ENCODE assay signal across 8 cellular contexts in the genomic region with DNA sequence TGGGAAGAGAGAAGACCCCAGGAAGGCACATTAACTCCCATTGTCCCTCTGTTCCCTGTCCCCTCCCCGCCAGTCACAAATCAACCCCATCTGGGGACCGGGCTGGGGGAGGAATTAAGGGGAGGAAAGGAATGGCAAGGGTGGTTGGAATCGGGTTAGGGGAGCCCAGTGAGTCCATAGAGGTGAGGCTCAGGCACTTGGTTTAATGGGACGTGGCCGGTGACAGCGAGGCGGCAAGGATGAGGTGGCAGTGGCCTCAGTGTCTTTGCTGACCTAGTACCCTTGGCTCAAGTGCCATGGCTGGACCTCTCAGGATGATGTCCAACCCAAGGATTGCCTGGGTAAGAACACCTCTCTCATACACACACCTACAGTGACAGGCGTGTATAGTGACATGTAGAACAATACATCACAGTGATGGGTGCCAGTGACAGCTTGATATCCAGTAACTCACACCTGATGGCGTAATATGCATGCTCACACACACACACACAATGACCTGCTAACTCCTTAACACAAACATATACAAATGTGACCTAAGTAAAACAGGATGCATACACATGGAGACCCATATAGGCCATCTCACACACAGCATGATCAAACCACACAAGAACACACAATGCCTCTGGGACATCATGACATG. TPM values are rescaled to one million over a fixed set of nuclear protein-coding genes. Genes with fewer than 3 reads are reported as not detected.
DNase-seq lines count a peak whose midpoint lies in the region; ATAC-seq, FAIRE-seq and TF ChIP-seq lines count a peak whose summit lies in the region.

No MANE protein-coding gene starts in this region.

- no peak for TF ChIP-seq POLR2A in endothelial cell of umbilical vein (IDR thresholded peaks at IDR 0.05; ENCODE audit: low read depth, low read length)

- H3K4me3 ChIP-seq in DOHH2 (ENCODE audit: low read length) (peak overlapping the region; percentile 85), PC-3 (ENCODE audit: low read length) (peak overlapping the region; percentile 62; the same call in 1 of the 2 replicates), endothelial cell of umbilical vein (replicated peaks in 1 of 3; ENCODE audit: insufficient read depth in 1 of 3, low read depth in 1 of 3, low read length in 3 of 3) (peak overlapping the region in 2 of 3 experiments; percentile 25 to 64), pancreas (peak overlapping the region in 3 of 4 donors; percentile 22 to 56 (median 45))

- no peak for FAIRE-seq in endothelial cell of umbilical vein (lab: Jason Lieb, UNC)
- no peak for FAIRE-seq in pancreas (lab: Jason Lieb, UNC)

- BruUV-seq in PC-3 (replicated peaks; lab: Mats Ljungman, UMichigan) (TSS peak; percentile 71), endothelial cell of umbilical vein (replicated peaks; lab: Mats Ljungman, UMichigan) (no TSS peak)

- DNase-seq in PC-3 (no peak), endothelial cell of umbilical vein (ENCODE audit: low read depth, low spot score) (no peak), pancreas (no peak), left lobe of liver (ENCODE audit: low spot score) (no peak), NCI-H187 treated with DMSO at 0.1 percent for 48 hours (lab: John Stamatoyannopoulos, UW) (no peak)
- no peak for DNase-seq in activated CD8-positive, alpha-beta memory T cell treated with anti-CD3 and anti-CD28 coated beads, Interleukin-2, amount 50 U/mL, for 4 hours
- DNase-seq in stimulated activated CD4-positive, alpha-beta T cell treated with anti-CD3 and anti-CD28 coated beads, Interleukin-12 subunit alpha, Interleukin-12 subunit beta, amount 100 ng/mL, for 4 hours: no peak

- H2AFZ ChIP-seq in PC-3 (ENCODE audit: low read length) (peak overlapping the region; percentile 87), endothelial cell of umbilical vein (ENCODE audit: low read depth, low read length) (peak overlapping the region; percentile 39)

- no peak for ATAC-seq in PC-3
- ATAC-seq in pancreas: no peak
- no peak for ATAC-seq in left lobe of liver

- no peaks in the 10 kb centered on the region for H3K9me3 ChIP-seq in DOHH2 (ENCODE audit: control insufficient read depth, insufficient read depth, low read length)
- H3K9me3 ChIP-seq in PC-3 (ENCODE audit: low read length): no peaks in the 10 kb centered on the region
- no peaks in the 10 kb centered on the region for H3K9me3 ChIP-seq in endothelial cell of umbilical vein (replicated peaks; ENCODE audit: control insufficient read depth, insufficient read depth, low read length)
- no peaks in the 10 kb centered on the region for H3K9me3 ChIP-seq in pancreas

- H3K4me2 ChIP-seq in DOHH2 (ENCODE audit: low read length): peak overlapping the region; percentile 79
- H3K4me2 ChIP-seq in PC-3 (ENCODE audit: low read length): peak overlapping the region; percentile 82
- peak overlapping the region; percentile 25 for H3K4me2 ChIP-seq in endothelial cell of umbilical vein (ENCODE audit: insufficient read depth, low read length)

- H3K9me2 ChIP-seq in DOHH2 (replicated peaks; ENCODE audit: control insufficient read depth, low read length) (no peaks in the 10 kb centered on the region), PC-3 (replicated peaks; ENCODE audit: low read length) (no peaks in the 10 kb centered on the region)

- H3K9ac ChIP-seq in PC-3 (ENCODE audit: low read length): peak overlapping the region; percentile 72
- peak overlapping the region; percentile 26 for H3K9ac ChIP-seq in endothelial cell of umbilical vein (replicated peaks; ENCODE audit: extremely low read depth, insufficient read depth, low read length)

- no peak for TF ChIP-seq CTCF in DOHH2 (IDR thresholded peaks at IDR 0.05; ENCODE audit: low read depth, low read length, poor library complexity, severe bottlenecking)
- no peak for TF ChIP-seq CTCF in PC-3 (conservative IDR thresholded peaks at IDR 0.05; ENCODE audit: low read depth, low read length)
- no peak for TF ChIP-seq CTCF in endothelial cell of umbilical vein (IDR thresholded peaks at IDR 0.05; ENCODE audit: extremely low read depth in 1 of 2, insufficient read depth in 1 of 2, low read depth in 1 of 2, low read length in 2 of 2)
- TF ChIP-seq CTCF in pancreas (IDR thresholded peaks at IDR 0.05): no peak

- H3K27ac ChIP-seq in DOHH2 (ENCODE audit: low read depth, low read length) (peak overlapping the region; percentile 63), PC-3 (ENCODE audit: low read length) (peak overlapping the region; percentile 80), endothelial cell of umbilical vein (ENCODE audit: insufficient read depth, low read depth, low read length) (no peak overlapping the region), pancreas (peak overlapping the region in 3 of 4 donors; percentile 42 to 60 (median 54))

- intact Hi-C loops in PC-3 (cut with micrococcal nuclease) (no loop called here), endothelial cell of umbilical vein (cut with micrococcal nuclease) (loop anchor here (1.0 kb wide), 1 partner anchor 8 kb away; no protein-coding TSS in a partner anchor), pancreas (cut with DNase I) (loop anchor here in 1 of 3 donors (10.0 kb wide), 1 partner anchor 184 kb away; no protein-coding TSS in a partner anchor)

- no peaks in the 10 kb centered on the region for H3K36me3 ChIP-seq in DOHH2 (ENCODE audit: control insufficient read depth, low read length)
- no peaks in the 10 kb centered on the region for H3K36me3 ChIP-seq in PC-3 (ENCODE audit: low read depth, low read length)
- no peaks in the 10 kb centered on the region for H3K36me3 ChIP-seq in endothelial cell of umbilical vein (ENCODE audit: control insufficient read depth in 2 of 2, extremely low read depth in 1 of 2, insufficient read depth in 2 of 2, low read length in 2 of 2)
- H3K36me3 ChIP-seq in pancreas: no peaks in the 10 kb centered on the region

- WGBS in pancreas, 2 donors: 64% methylated on average over 9 of the region's 9 CpGs

- POLR2A ChIA-PET in PC-3 (lab: Charles Lee; ENCODE audit: unreplicated experiment): no interaction called here
- POLR2A ChIA-PET in endothelial cell of umbilical vein (lab: Charles Lee): no interaction called here

- peaks cover 41% of the 10 kb centered on the region for H3K4me1 ChIP-seq in DOHH2 (ENCODE audit: control insufficient read depth, low read length)
- peaks cover 22% of the 10 kb centered on the region for H3K4me1 ChIP-seq in PC-3 (ENCODE audit: insufficient read depth, low read length)
- peaks cover 11% of the 10 kb centered on the region for H3K4me1 ChIP-seq in endothelial cell of umbilical vein (ENCODE audit: control insufficient read depth, extremely low read depth, insufficient read depth, low read length)
- peaks cover 0 to 8% (median 0%) of the 10 kb centered on the region in 3 donors for H3K4me1 ChIP-seq in pancreas

- dilution Hi-C loops in endothelial cell of umbilical vein (cut with MboI; ENCODE audit: extremely low pct_ligation_motif_present, low sequenced_read_pairs): no loop called here

- H4K20me1 ChIP-seq in DOHH2 (ENCODE audit: control insufficient read depth, insufficient read depth, low read depth, low read length) (0 out of 2 replicates have a peak, but pooled peaks cover 3% of the 10 kb centered on the region), PC-3 (ENCODE audit: low read length) (no peaks in the 10 kb centered on the region), endothelial cell of umbilical vein (replicated peaks; ENCODE audit: control insufficient read depth, extremely low read depth, insufficient read depth, low read length) (no peaks in the 10 kb centered on the region)

- H3K79me2 ChIP-seq in DOHH2 (ENCODE audit: control insufficient read depth, low read length) (no peaks in the 10 kb centered on the region), PC-3 (ENCODE audit: low read length) (no peaks in the 10 kb centered on the region), endothelial cell of umbilical vein (ENCODE audit: control insufficient read depth, insufficient read depth, low read length) (no peaks in the 10 kb centered on the region)

- CTCF ChIA-PET in PC-3 (lab: Charles Lee) (no interaction called here), endothelial cell of umbilical vein (lab: Charles Lee) (interaction anchor here (2.0 kb wide), 1 partner anchor 10 kb away, joined by 12 read pairs; no protein-coding TSS in a partner anchor)

- H3K27me3 ChIP-seq in DOHH2 (ENCODE audit: control insufficient read depth, low read length) (no peaks in the 10 kb centered on the region), PC-3 (ENCODE audit: low read length) (no peaks in the 10 kb centered on the region), endothelial cell of umbilical vein (ENCODE audit: control insufficient read depth in 2 of 2, insufficient read depth in 2 of 2, low read length in 2 of 2) (no peaks in the 10 kb centered on the region), pancreas (no peaks in the 10 kb centered on the region)

- peaks cover 10% of the 10 kb centered on the region for H3F3A ChIP-seq in DOHH2 (ENCODE audit: control insufficient read depth, insufficient read depth)
- no peaks in the 10 kb centered on the region for H3F3A ChIP-seq in PC-3 (ENCODE audit: low read length, unreplicated experiment)

- H3K9me1 ChIP-seq in endothelial cell of umbilical vein (replicated peaks; ENCODE audit: control insufficient read depth, extremely low read depth, insufficient read depth, low read length): no peaks in the 10 kb centered on the region

RNA-seq across cellular contexts. Expression of a gene that starts 12.3 kb away (rescaled TPM):
- 0.46 and 1.5 TPM in 2 replicates for total RNA-seq in PC-3 (2014; rRNA removed)
- 2.2 and 3.0 TPM in 2 replicates for total RNA-seq in endothelial cell of umbilical vein
- 0.36 and 0.65 TPM in 2 replicates for polyA plus RNA-seq in endothelial cell of umbilical vein
- 0.05 and 0.11 TPM in 2 replicates for polyA plus RNA-seq in endothelial cell of umbilical vein (2011; cell fraction: cytosol; rRNA removed)
- polyA plus RNA-seq in endothelial cell of umbilical vein (2011; cell fraction: nucleus; rRNA removed): 3.6 and 3.8 TPM in 2 replicates
- polyA plus RNA-seq in endothelial cell of umbilical vein (2012): 0.46 and 0.50 TPM in 2 replicates
- 1.4 and 4.7 TPM in 2 replicates for polyA minus RNA-seq in endothelial cell of umbilical vein
- polyA minus RNA-seq in endothelial cell of umbilical vein (2011; cell fraction: cytosol; rRNA and poly(A)+ RNA removed): not detected
- 2.5 and 3.0 TPM in 2 replicates for polyA minus RNA-seq in endothelial cell of umbilical vein (2011; cell fraction: nucleus; rRNA and poly(A)+ RNA removed)
- total RNA-seq in pancreas: 1 to 10 TPM in 4 of 6 donors, under 1 TPM in 2; 0.67 to 2.2 (median 1.2) TPM
- 1 to 10 TPM; 1.8 to 3.0 TPM for polyA plus RNA-seq in pancreas
- 1.4 TPM for total RNA-seq in left lobe of liver

RNA-seq across cellular contexts. Expression of a gene that starts 13.0 kb away (rescaled TPM):
- total RNA-seq in PC-3 (2014; rRNA removed) (42.7 and 43.0 TPM in 2 replicates), endothelial cell of umbilical vein (113 and 118 TPM in 2 replicates), pancreas (10 to 100 TPM; 29.3 to 57.3 (median 32.2) TPM), left lobe of liver (32.8 TPM)
- polyA plus RNA-seq in endothelial cell of umbilical vein (21.6 and 30.8 TPM in 2 replicates), pancreas (10 to 100 TPM; 29.8 to 47.2 TPM)
- polyA plus RNA-seq in endothelial cell of umbilical vein (2011; cell fraction: cytosol; rRNA removed): 22.9 and 25.5 TPM in 2 replicates
- polyA plus RNA-seq in endothelial cell of umbilical vein (2011; cell fraction: nucleus; rRNA removed): 212 and 252 TPM in 2 replicates
- 82.7 and 99.0 TPM in 2 replicates for polyA plus RNA-seq in endothelial cell of umbilical vein (2012)
- polyA minus RNA-seq in endothelial cell of umbilical vein: 84.4 and 102 TPM in 2 replicates
- 23.2 TPM for polyA minus RNA-seq in endothelial cell of umbilical vein (2011; cell fraction: cytosol; rRNA and poly(A)+ RNA removed)
- 122 and 181 TPM in 2 replicates for polyA minus RNA-seq in endothelial cell of umbilical vein (2011; cell fraction: nucleus; rRNA and poly(A)+ RNA removed)

RNA-seq across cellular contexts. Expression of a gene that starts 48.0 kb away (rescaled TPM):
- total RNA-seq in PC-3 (2014; rRNA removed) (117 and 128 TPM in 2 replicates), endothelial cell of umbilical vein (55.4 and 60.7 TPM in 2 replicates), pancreas (10 to 100 TPM; 13.2 to 23.3 (median 20.1) TPM), left lobe of liver (7.2 TPM)
- polyA plus RNA-seq in endothelial cell of umbilical vein (48.1 and 71.3 TPM in 2 replicates), pancreas (10 to 100 TPM; 16.2 to 17.0 TPM)
- 77.9 and 93.3 TPM in 2 replicates for polyA plus RNA-seq in endothelial cell of umbilical vein (2011; cell fraction: cytosol; rRNA removed)
- 32.4 and 35.6 TPM in 2 replicates for polyA plus RNA-seq in endothelial cell of umbilical vein (2011; cell fraction: nucleus; rRNA removed)
- 72.5 and 87.9 TPM in 2 replicates for polyA plus RNA-seq in endothelial cell of umbilical vein (2012)
- polyA minus RNA-seq in endothelial cell of umbilical vein: 26.1 and 37.3 TPM in 2 replicates
- polyA minus RNA-seq in endothelial cell of umbilical vein (2011; cell fraction: cytosol; rRNA and poly(A)+ RNA removed): 35.7 TPM
- polyA minus RNA-seq in endothelial cell of umbilical vein (2011; cell fraction: nucleus; rRNA and poly(A)+ RNA removed): 6.0 and 7.1 TPM in 2 replicates

RNA-seq across cellular contexts. Expression of a gene that starts 55.4 kb away (rescaled TPM):
- total RNA-seq in PC-3 (2014; rRNA removed): not detected in 2 replicates
- 0.39 and 0.44 TPM in 2 replicates for total RNA-seq in endothelial cell of umbilical vein
- polyA plus RNA-seq in endothelial cell of umbilical vein: not detected in 2 replicates
- not detected in 2 replicates for polyA plus RNA-seq in endothelial cell of umbilical vein (2011; cell fraction: cytosol; rRNA removed)
- polyA plus RNA-seq in endothelial cell of umbilical vein (2011; cell fraction: nucleus; rRNA removed): 0.31 and 0.62 TPM in 2 replicates
- not detected in 2 replicates for polyA plus RNA-seq in endothelial cell of umbilical vein (2012)
- not detected in 2 replicates for polyA minus RNA-seq in endothelial cell of umbilical vein
- polyA minus RNA-seq in endothelial cell of umbilical vein (2011; cell fraction: cytosol; rRNA and poly(A)+ RNA removed): not detected
- not detected in 2 replicates for polyA minus RNA-seq in endothelial cell of umbilical vein (2011; cell fraction: nucleus; rRNA and poly(A)+ RNA removed)
- not detected for total RNA-seq in pancreas
- polyA plus RNA-seq in pancreas: not detected
- not detected for total RNA-seq in left lobe of liver

Comparison
In these comparisons a context has a peak if more than half of its experiments do, and no peak if none do; other contexts are left out.
1. H3K4me2 ChIP-seq: peak in every context shown above with its lines; median percentile 82 in PC-3; 79 in DOHH2; 25 in endothelial cell of umbilical vein.